In genomic region chrX:7362111-7362510, GRCh38 we compare ENCODE assay signal across 29 cellular contexts.
"Had no signal": no experiment of that assay in that cellular context is flagged by ENCODE, and none has a peak within 500 bp of the region (broad histone marks: within the 10 kb centered on the region; RNA-seq: fewer than 3 reads in every experiment).

No MANE protein-coding gene starts in this region.

- H3K4me1 Mint-ChIP-seq: mesothelial cell of epicardium; naive B cell; stimulated activated effector memory CD8-positive, alpha-beta T cell treated with anti-CD3 and anti-CD28 coated beads, Interleukin-12 subunit alpha, Interleukin-12 subunit beta, amount 100 ng/mL, for 72 hours had no signal

- H2AFZ ChIP-seq: neural progenitor cell had no signal

- ATAC-seq: effector memory CD8-positive, alpha-beta T cell; heart right ventricle; left cardiac atrium; left lung; mucosa of descending colon; natural killer cell treated with Interleukin-12 subunit alpha and Interleukin-12 subunit beta and Interleukin-15 and Interleukin-18, amount 100 ng/mL, for 72 hours; psoas muscle; right cardiac atrium; stimulated activated effector memory CD8-positive, alpha-beta T cell treated with anti-CD3 and anti-CD28 coated beads, Interleukin-12 subunit alpha, Interleukin-12 subunit beta, amount 100 ng/mL, for 72 hours had no signal

- H3K36me3 ChIP-seq: esophagus muscularis mucosa, heart right ventricle, left lung, neural progenitor cell, ovary, sigmoid colon, stomach, thyroid gland had no signal

- H3K36me3 Mint-ChIP-seq: mesothelial cell of epicardium; natural killer cell treated with Interleukin-12 subunit alpha and Interleukin-12 subunit beta and Interleukin-15 and Interleukin-18, amount 100 ng/mL, for 72 hours; neural progenitor cell; stimulated activated effector memory CD8-positive, alpha-beta T cell treated with anti-CD3 and anti-CD28 coated beads, Interleukin-12 subunit alpha, Interleukin-12 subunit beta, amount 100 ng/mL, for 72 hours had no signal

- H3K27ac ChIP-seq: epithelial cell of prostate, esophagus muscularis mucosa, heart right ventricle, left lung, neural progenitor cell, ovary, psoas muscle, sigmoid colon, stomach, thyroid gland had no signal

- H3K27me3 Mint-ChIP-seq: effector memory CD8-positive, alpha-beta T cell; natural killer cell treated with Interleukin-12 subunit alpha and Interleukin-12 subunit beta and Interleukin-15 and Interleukin-18, amount 100 ng/mL, for 72 hours had no signal

- H3K9me3 Mint-ChIP-seq: effector memory CD8-positive, alpha-beta T cell; stimulated activated effector memory CD8-positive, alpha-beta T cell treated with anti-CD3 and anti-CD28 coated beads, Interleukin-12 subunit alpha, Interleukin-12 subunit beta, amount 100 ng/mL, for 72 hours had no signal

- H3K9ac ChIP-seq: neural progenitor cell had no signal

- H3K27me3 ChIP-seq: esophagus muscularis mucosa, heart right ventricle, left lung, neural progenitor cell, ovary, sigmoid colon, stomach, thyroid gland had no signal

- H3K4me3 Mint-ChIP-seq: effector memory CD8-positive, alpha-beta T cell; mesothelial cell of epicardium; naive B cell; natural killer cell treated with Interleukin-12 subunit alpha and Interleukin-12 subunit beta and Interleukin-15 and Interleukin-18, amount 100 ng/mL, for 72 hours; neural progenitor cell; stimulated activated effector memory CD8-positive, alpha-beta T cell treated with anti-CD3 and anti-CD28 coated beads, Interleukin-12 subunit alpha, Interleukin-12 subunit beta, amount 100 ng/mL, for 72 hours had no signal

- H3K4me2 ChIP-seq: neural progenitor cell had no signal

- H3K4me1 ChIP-seq: esophagus muscularis mucosa, heart right ventricle, left lung, neural progenitor cell, psoas muscle, sigmoid colon, stomach, thyroid gland had no signal

- H3K9me3 ChIP-seq: esophagus muscularis mucosa, heart right ventricle, left lung, mucosa of descending colon, ovary, psoas muscle, sigmoid colon, stomach, thyroid gland had no signal

- H3K27ac Mint-ChIP-seq: effector memory CD8-positive, alpha-beta T cell; mesothelial cell of epicardium; naive B cell; natural killer cell treated with Interleukin-12 subunit alpha and Interleukin-12 subunit beta and Interleukin-15 and Interleukin-18, amount 100 ng/mL, for 72 hours; neural progenitor cell; stimulated activated effector memory CD8-positive, alpha-beta T cell treated with anti-CD3 and anti-CD28 coated beads, Interleukin-12 subunit alpha, Interleukin-12 subunit beta, amount 100 ng/mL, for 72 hours had no signal

- DNase-seq: cortex of kidney; effector memory CD8-positive, alpha-beta T cell; foreskin melanocyte; glutamatergic neuron; heart right ventricle; hippocampal formation; left cardiac atrium; left lung; mesenchymal stem cell; mucosa of descending colon; naive B cell; nucleus accumbens; ovary; posterior cingulate gyrus; psoas muscle; right cardiac atrium; sigmoid colon; stimulated activated CD4-positive, alpha-beta T cell treated with anti-CD3 and anti-CD28 coated beads, Interleukin-2, amount 100 ng/mL, for 24 hours; stimulated activated CD4-positive, alpha-beta T cell treated with anti-CD3 and anti-CD28 coated beads, Interleukin-4, amount 100 ng/mL, for 24 hours; stimulated activated naive CD4-positive, alpha-beta T cell treated with Interleukin-2 at 50 U/mL for 16 hours; stomach; thyroid gland; trophoblast cell had no signal

- H3K4me3 ChIP-seq: esophagus muscularis mucosa, heart right ventricle, left lung, mucosa of descending colon, neural progenitor cell, ovary, psoas muscle, sigmoid colon, stomach, thyroid gland had no signal
